Comparison of ENCODE assay signal across 1 cellular context in the genomic region with DNA sequence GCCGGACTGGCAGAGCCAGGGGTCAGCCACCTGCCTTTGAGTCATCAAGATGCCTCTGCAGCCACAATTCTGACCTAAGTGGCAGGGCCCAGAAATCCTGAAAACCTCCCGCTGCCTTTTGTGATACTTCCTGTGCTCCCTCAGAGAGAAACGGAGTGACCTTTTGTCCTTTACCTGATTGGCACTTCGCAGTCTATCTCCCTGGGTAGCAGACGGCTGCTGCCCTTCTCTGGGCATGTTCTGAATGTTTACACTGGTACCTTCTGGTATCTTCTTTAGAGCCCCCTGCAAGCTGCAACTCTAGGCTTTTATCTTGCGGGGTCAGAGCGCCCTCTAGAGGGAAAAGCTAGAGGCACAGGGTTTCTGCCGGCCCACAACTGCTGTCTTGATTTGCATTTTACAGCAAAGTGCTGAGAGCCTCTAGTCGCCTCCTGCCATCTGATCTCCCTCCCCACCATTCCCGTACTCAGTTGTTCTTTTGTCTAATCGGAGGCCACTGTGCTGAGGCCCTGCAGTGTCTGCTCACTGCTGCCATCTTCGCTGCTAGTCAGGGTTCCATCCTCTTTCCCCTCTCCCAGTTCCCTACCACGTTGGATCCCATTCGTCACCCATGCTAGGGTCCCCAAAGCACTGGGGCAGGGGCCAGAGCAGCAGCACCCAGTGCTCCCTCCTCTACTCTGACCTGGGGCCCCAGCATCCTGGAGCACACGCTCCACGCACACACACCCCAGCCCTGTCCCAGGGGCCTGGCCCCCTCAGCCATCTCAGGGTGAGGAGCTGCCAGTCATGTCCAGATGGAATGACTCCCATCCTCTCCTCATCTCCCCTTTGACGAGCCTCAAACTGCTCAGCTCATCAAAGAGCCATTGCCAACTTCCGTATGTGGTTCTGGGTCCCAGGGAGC.
A peak's percentile ranks its signal among the peaks of the same experiment; 100 is the strongest.
TF ChIP-seq lines count a peak whose summit lies in the region.

No MANE protein-coding gene starts in this region.

TF ChIP-seq in HEK293, 187 proteins besides CTCF, POLR2A, EP300 and RAD21 (continued from another document):
- TF ChIP-seq REPIN1 (tag by site-specific recombination; IDR thresholded peaks at IDR 0.05; ENCODE audit: low read depth) (no peak), ZBTB17 (tag by site-specific recombination; IDR thresholded peaks at IDR 0.05) (0 out of 2 replicates have a peak, but pooled peaks have one; percentile 26), YY2 (tag by site-specific recombination; IDR thresholded peaks at IDR 0.05) (0 out of 2 replicates have a peak, but pooled peaks have one; percentile 26), ZNF2 (tag by site-specific recombination; IDR thresholded peaks at IDR 0.05) (peak; percentile 54; the same call in 1 of the 2 replicates), ZNF664 (tag by site-specific recombination; IDR thresholded peaks at IDR 0.05) (no peak), ZNF561 (tag by site-specific recombination; IDR thresholded peaks at IDR 0.05; ENCODE audit: borderline replicate concordance) (peak; percentile 76; the same call in 1 of the 2 replicates), ZNF776 (tag by site-specific recombination; IDR thresholded peaks at IDR 0.05; ENCODE audit: borderline replicate concordance) (no peak), FEZF1 (tag by site-specific recombination; IDR thresholded peaks at IDR 0.05) (peak; percentile 55; the same call in 1 of the 2 replicates)
- TF ChIP-seq, protein P1, sequence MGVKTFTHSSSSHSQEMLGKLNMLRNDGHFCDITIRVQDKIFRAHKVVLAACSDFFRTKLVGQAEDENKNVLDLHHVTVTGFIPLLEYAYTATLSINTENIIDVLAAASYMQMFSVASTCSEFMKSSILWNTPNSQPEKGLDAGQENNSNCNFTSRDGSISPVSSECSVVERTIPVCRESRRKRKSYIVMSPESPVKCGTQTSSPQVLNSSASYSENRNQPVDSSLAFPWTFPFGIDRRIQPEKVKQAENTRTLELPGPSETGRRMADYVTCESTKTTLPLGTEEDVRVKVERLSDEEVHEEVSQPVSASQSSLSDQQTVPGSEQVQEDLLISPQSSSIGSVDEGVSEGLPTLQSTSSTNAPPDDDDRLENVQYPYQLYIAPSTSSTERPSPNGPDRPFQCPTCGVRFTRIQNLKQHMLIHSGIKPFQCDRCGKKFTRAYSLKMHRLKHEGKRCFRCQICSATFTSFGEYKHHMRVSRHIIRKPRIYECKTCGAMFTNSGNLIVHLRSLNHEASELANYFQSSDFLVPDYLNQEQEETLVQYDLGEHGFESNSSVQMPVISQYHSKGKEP (tag by site-specific recombination; IDR thresholded peaks at IDR 0.05), result peak; percentile 15; the same call in 1 of the 2 replicates
- TF ChIP-seq, protein P2, sequence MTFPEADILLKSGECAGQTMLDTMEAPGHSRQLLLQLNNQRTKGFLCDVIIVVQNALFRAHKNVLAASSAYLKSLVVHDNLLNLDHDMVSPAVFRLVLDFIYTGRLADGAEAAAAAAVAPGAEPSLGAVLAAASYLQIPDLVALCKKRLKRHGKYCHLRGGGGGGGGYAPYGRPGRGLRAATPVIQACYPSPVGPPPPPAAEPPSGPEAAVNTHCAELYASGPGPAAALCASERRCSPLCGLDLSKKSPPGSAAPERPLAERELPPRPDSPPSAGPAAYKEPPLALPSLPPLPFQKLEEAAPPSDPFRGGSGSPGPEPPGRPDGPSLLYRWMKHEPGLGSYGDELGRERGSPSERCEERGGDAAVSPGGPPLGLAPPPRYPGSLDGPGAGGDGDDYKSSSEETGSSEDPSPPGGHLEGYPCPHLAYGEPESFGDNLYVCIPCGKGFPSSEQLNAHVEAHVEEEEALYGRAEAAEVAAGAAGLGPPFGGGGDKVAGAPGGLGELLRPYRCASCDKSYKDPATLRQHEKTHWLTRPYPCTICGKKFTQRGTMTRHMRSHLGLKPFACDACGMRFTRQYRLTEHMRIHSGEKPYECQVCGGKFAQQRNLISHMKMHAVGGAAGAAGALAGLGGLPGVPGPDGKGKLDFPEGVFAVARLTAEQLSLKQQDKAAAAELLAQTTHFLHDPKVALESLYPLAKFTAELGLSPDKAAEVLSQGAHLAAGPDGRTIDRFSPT (tag by site-specific recombination; IDR thresholded peaks at IDR 0.05), result peak; percentile 10; the same call in 1 of the 2 replicates
